Comparison of ENCODE assay signal across 9 cellular contexts in the genomic region with DNA sequence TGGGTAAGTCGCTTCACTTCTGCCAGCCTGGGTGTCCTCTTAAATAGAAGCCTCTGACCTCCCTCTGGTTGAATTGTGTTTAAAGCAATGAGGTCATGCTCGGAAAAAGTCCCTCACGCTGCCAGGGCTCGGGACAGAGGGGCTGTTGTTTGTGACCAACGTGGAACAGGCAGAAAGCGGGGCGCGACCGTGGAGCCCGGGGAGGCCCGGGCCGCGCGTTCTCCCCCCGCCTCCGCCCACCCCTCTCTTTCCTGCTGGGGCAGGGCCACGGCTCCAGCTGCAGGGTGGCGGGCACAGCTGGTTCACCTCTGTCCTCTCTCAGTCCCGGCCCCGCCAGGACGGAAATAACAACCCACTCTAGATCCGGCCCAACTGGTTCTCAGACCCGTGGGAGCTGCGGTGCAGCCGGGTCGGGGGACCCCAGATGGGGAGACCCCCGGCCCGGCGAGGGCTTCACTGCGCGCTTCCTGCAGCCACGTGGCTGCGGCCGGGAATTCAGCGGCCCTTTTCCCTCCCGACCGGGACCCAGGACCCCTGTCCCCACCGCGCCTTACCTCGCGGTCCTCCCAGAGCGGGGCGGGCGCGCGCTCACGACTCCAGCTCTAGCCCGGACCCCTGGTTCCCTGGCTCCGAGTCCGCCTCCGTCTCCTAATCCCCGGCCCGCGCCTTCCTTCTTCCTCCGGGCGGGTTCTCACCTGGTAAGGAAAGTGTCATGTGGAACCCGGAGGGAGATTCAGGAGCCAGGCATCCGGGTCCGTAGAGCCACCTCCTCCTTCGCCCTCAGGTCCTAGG. TPM values are rescaled to one million over a fixed set of nuclear protein-coding genes. Genes with fewer than 3 reads are reported as not detected.
DNase-seq lines count a peak whose midpoint lies in the region; ATAC-seq, FAIRE-seq and TF ChIP-seq lines count a peak whose summit lies in the region.
"Had no signal": no experiment of that assay in that cellular context is flagged by ENCODE, and none has a peak within 500 bp of the region (broad histone marks: within the 10 kb centered on the region; RNA-seq: fewer than 3 reads in every experiment).

No MANE protein-coding gene starts in this region.

- H3K9me3 ChIP-seq in PC-9 (ENCODE audit: insufficient read depth, low read depth) (no peaks in the 10 kb centered on the region), thoracic aorta (no peaks in the 10 kb centered on the region)

- no peaks in the 10 kb centered on the region for H4K20me1 ChIP-seq in PC-9 (ENCODE audit: insufficient read depth)

- DNase-seq in PC-9 (peak in 1 of 2 experiments; percentile 43), dermis microvascular lymphatic vessel endothelial cell (ENCODE audit: low read depth in 2 of 2) (peak; percentile 75 to 79), lower leg skin (ENCODE audit: low spot score in 2 of 2) (peak in 1 of 2 donors; percentile 91), thoracic aorta (ENCODE audit: low spot score) (no peak), D721Med (ENCODE audit: insufficient read length, low spot score) (no peak), DMS 273 (lab: John Stamatoyannopoulos, UW; ENCODE audit: unreplicated experiment) (no peak)
- no peak for DNase-seq in stimulated activated CD4-positive, alpha-beta T cell treated with anti-CD3 and anti-CD28 coated beads, Interleukin-2, amount 100 ng/mL, for 48 hours

- CTCF ChIA-PET in PC-9 (lab: Charles Lee) = interaction anchor here (0.5 to 0.6 kb wide), 2 partner anchors 10 to 1016 kb away, joined by 4 to 5 read pairs; no protein-coding TSS in a partner anchor

- no peaks in the 10 kb centered on the region for H3K79me2 ChIP-seq in PC-9 (ENCODE audit: low read depth)

- WGBS in lower leg skin, 2 donors = 1 to 2% methylated on average over 34 to 46 of the region's 60 CpGs

- peak; percentile 35 for ATAC-seq in thoracic aorta (ENCODE audit: insufficient number of reproducible peaks, low FRiP score, low read depth)
- ATAC-seq in HG02763 (IDR thresholded peaks at IDR 0.05; ENCODE audit: unreplicated experiment) = no peak

- peaks cover 18% of the 10 kb centered on the region; the same call in 1 of the 2 replicates for H3K4me1 ChIP-seq in PC-9 (replicated peaks; ENCODE audit: insufficient read depth)
- H3K4me1 ChIP-seq in thoracic aorta (ENCODE audit: control insufficient read depth in 1 of 2, low read depth in 2 of 2) = peaks cover 3 to 24% of the 10 kb centered on the region in 2 donors

- H3F3A ChIP-seq in PC-9 (ENCODE audit: insufficient read depth, low read depth) = peaks cover 19% of the 10 kb centered on the region

- H3K9me2 ChIP-seq in PC-9 (ENCODE audit: insufficient read depth) = no peaks in the 10 kb centered on the region

- FAIRE-seq in D721Med (lab: Jason Lieb, UNC) = no peak

- POLR2A ChIA-PET in PC-9 (lab: Charles Lee; ENCODE audit: unreplicated experiment) = interaction anchor here (0.6 kb wide), 1 partner anchor 655 kb away, joined by 4 read pairs; no protein-coding TSS in a partner anchor

- BruUV-seq in PC-9 (replicated peaks; lab: Mats Ljungman, UMichigan) = no TSS peak

- peak overlapping the region; percentile 63 for H3K4me3 ChIP-seq in PC-9
- peak overlapping the region; percentile 28 for H3K4me3 ChIP-seq in lower leg skin (ENCODE audit: low read depth, poor library complexity, severe bottlenecking)
- H3K4me3 ChIP-seq in thoracic aorta = peak overlapping the region; percentile 80

- intact Hi-C loops in PC-9 (cut with micrococcal nuclease; ENCODE audit: unreplicated experiment) = no loop called here
- intact Hi-C loops in lower leg skin (cut with DNase I; ENCODE audit: low total_unique reads) = no loop called here

- H2AFZ ChIP-seq in PC-9 = peak overlapping the region; percentile 88

- TF ChIP-seq CTCF in PC-9 (conservative IDR thresholded peaks at IDR 0.05) (no peak), lower leg skin (IDR thresholded peaks at IDR 0.05) (no peak), thoracic aorta (IDR thresholded peaks at IDR 0.05) (no peak), D721Med (IDR thresholded peaks at IDR 0.05; ENCODE audit: insufficient read depth, missing control alignments) (no peak)

- no peak overlapping the region for H3K27ac ChIP-seq in PC-9
- peak overlapping the region; percentile 70 to 82 for H3K27ac ChIP-seq in thoracic aorta

- peak overlapping the region; percentile 85 for H3K4me2 ChIP-seq in PC-9

- H3K27me3 ChIP-seq in PC-9 (ENCODE audit: insufficient read depth, low read depth) = peaks cover 18% of the 10 kb centered on the region; the same call in 1 of the 2 replicates
- no peaks in the 10 kb centered on the region for H3K27me3 ChIP-seq in thoracic aorta (replicated peaks; ENCODE audit: insufficient read depth)

- TF ChIP-seq POLR2A in lower leg skin (IDR thresholded peaks at IDR 0.05) = no peak

- no peaks in the 10 kb centered on the region for H3K36me3 ChIP-seq in PC-9 (ENCODE audit: low read depth)
- no peaks in the 10 kb centered on the region for H3K36me3 ChIP-seq in thoracic aorta

RNA-seq across cellular contexts. Expression of a gene that starts 1.9 kb away (rescaled TPM):
- total RNA-seq in PC-9 (2021) = 25.1 and 48.5 TPM in 2 replicates
- total RNA-seq in dermis microvascular lymphatic vessel endothelial cell = 42.6 and 112 TPM in 2 replicates
- 10 to 100 TPM in 2 of 4 donors, 1 to 10 TPM in 2; 5.5 to 21.8 (median 9.6) TPM for total RNA-seq in lower leg skin
- total RNA-seq in thoracic aorta = 10 to 100 TPM; 41.2 to 55.9 TPM

RNA-seq across cellular contexts. Expression of a gene that starts 7.6 kb away (rescaled TPM):
- 7.0 and 8.9 TPM in 2 replicates for total RNA-seq in PC-9 (2021)
- total RNA-seq in dermis microvascular lymphatic vessel endothelial cell = 4.0 and 4.9 TPM in 2 replicates
- 1 to 10 TPM; 4.5 to 9.2 (median 6.5) TPM for total RNA-seq in lower leg skin
- 10 to 100 TPM in 1 of 2 donors, 1 to 10 TPM in 1; 8.5 to 14.4 TPM for total RNA-seq in thoracic aorta

RNA-seq across cellular contexts. Expression of a gene that starts 22.2 kb away (rescaled TPM):
- 274 and 279 TPM in 2 replicates for total RNA-seq in PC-9 (2021)
- 13.5 and 31.9 TPM in 2 replicates for total RNA-seq in dermis microvascular lymphatic vessel endothelial cell
- total RNA-seq in lower leg skin = 100 to 1,000 TPM in 1 of 4 donors, 10 to 100 TPM in 3; 57.9 to 195 (median 64.1) TPM
- 100 to 1,000 TPM; 282 to 305 TPM for total RNA-seq in thoracic aorta

RNA-seq across cellular contexts. Expression of a gene that starts 31.4 kb away (rescaled TPM):
- total RNA-seq in PC-9 (2021) = not detected in 2 replicates
- total RNA-seq in dermis microvascular lymphatic vessel endothelial cell = not detected in 2 replicates
- total RNA-seq in lower leg skin = not detected
- total RNA-seq in thoracic aorta = not detected
- total RNA-seq: pulmonary artery endothelial cell had no signal

RNA-seq across cellular contexts. Expression of a gene that starts 55.9 kb away (rescaled TPM):
- 1.6 and 2.4 TPM in 2 replicates for total RNA-seq in PC-9 (2021)
- under 0.01 TPM in 1 of 2 replicates, not detected in the other for total RNA-seq in dermis microvascular lymphatic vessel endothelial cell
- total RNA-seq in lower leg skin = 10 to 100 TPM in 2 of 4 donors, 1 to 10 TPM in 1, under 1 TPM in 1; 0.63 to 17.8 (median 10.8) TPM
- total RNA-seq in thoracic aorta = not detected
- total RNA-seq: pulmonary artery endothelial cell had no signal

Comparison
In these comparisons a context has a peak if more than half of its experiments do, and no peak if none do; other contexts are left out.
1. DNase-seq: peak in dermis microvascular lymphatic vessel endothelial cell (2 of 2); none in thoracic aorta (single experiment), D721Med (single experiment), stimulated activated CD4-positive, alpha-beta T cell treated with anti-CD3 and anti-CD28 coated beads, Interleukin-2, amount 100 ng/mL, for 48 hours (0 of 2) and DMS 273 (single experiment).
2. H3K4me3 ChIP-seq: peak in every context shown above with its lines; median percentile 80 in thoracic aorta; 63 in PC-9; 28 in lower leg skin.